Comparison of ENCODE assay signal across 19 cellular contexts in genomic region chr16:23317751-23318150, GRCh38. TPM values are rescaled to one million over a fixed set of nuclear protein-coding genes. Genes with fewer than 3 reads are reported as not detected.
"Had no signal": no experiment of that assay in that cellular context is flagged by ENCODE, and none has a peak within 500 bp of the region (broad histone marks: within the 10 kb centered on the region; RNA-seq: fewer than 3 reads in every experiment).

No MANE protein-coding gene starts in this region.

- ATAC-seq: activated CD8-positive, alpha-beta T cell treated with anti-CD3 and anti-CD28 coated beads for 36 hours; foreskin keratinocyte; natural killer cell; SK-N-SH treated with all-trans-retinoic acid at 6 μM for 48 hours; stimulated activated effector memory CD8-positive, alpha-beta T cell treated with anti-CD3 and anti-CD28 coated beads, Interleukin-12 subunit alpha, Interleukin-12 subunit beta, amount 100 ng/mL, for 72 hours; WTC11 had no signal

- H3K27ac ChIP-seq: adrenal gland, coronary artery, foreskin keratinocyte, tibial artery had no signal

- H3K4me1 ChIP-seq: adrenal gland, foreskin keratinocyte had no signal

- H3K27me3 ChIP-seq: adrenal gland had no signal

- H3K27me3 Mint-ChIP-seq: activated CD8-positive, alpha-beta T cell treated with anti-CD3 and anti-CD28 coated beads for 36 hours had no signal

- H3K36me3 Mint-ChIP-seq: activated naive CD4-positive, alpha-beta T cell treated with anti-CD3 and anti-CD28 coated beads, Interleukin-2, amount 50 U/mL, for 24 hours; natural killer cell; stimulated activated effector memory CD8-positive, alpha-beta T cell treated with anti-CD3 and anti-CD28 coated beads, Interleukin-12 subunit alpha, Interleukin-12 subunit beta, amount 100 ng/mL, for 72 hours; WTC11 had no signal

- H3K27ac Mint-ChIP-seq: activated CD8-positive, alpha-beta T cell treated with anti-CD3 and anti-CD28 coated beads for 36 hours; activated naive CD4-positive, alpha-beta T cell treated with anti-CD3 and anti-CD28 coated beads, Interleukin-2, amount 50 U/mL, for 24 hours; natural killer cell; stimulated activated effector memory CD8-positive, alpha-beta T cell treated with anti-CD3 and anti-CD28 coated beads, Interleukin-12 subunit alpha, Interleukin-12 subunit beta, amount 100 ng/mL, for 72 hours; T-helper 1 cell treated with Interleukin-12 subunit alpha and Interleukin-12 subunit beta and Interleukin-4 antibody, amounts not matched to agents 30 μg/mL and 1 μg/mL, for 36 hours; WTC11 had no signal

- H3K9me3 ChIP-seq: adrenal gland, tibial artery had no signal

- H3K36me3 ChIP-seq: adrenal gland, tibial artery had no signal

- H3K4me1 Mint-ChIP-seq: activated naive CD4-positive, alpha-beta T cell treated with anti-CD3 and anti-CD28 coated beads, Interleukin-2, amount 50 U/mL, for 24 hours; natural killer cell; stimulated activated effector memory CD8-positive, alpha-beta T cell treated with anti-CD3 and anti-CD28 coated beads, Interleukin-12 subunit alpha, Interleukin-12 subunit beta, amount 100 ng/mL, for 72 hours had no signal

- DNase-seq: activated CD4-positive, alpha-beta T cell treated with anti-CD3 and anti-CD28 coated beads for 48 hours; activated CD8-positive, alpha-beta memory T cell treated with anti-CD3 and anti-CD28 coated beads, Interleukin-2, amount 50 U/mL, for 4 hours; activated CD8-positive, alpha-beta T cell treated with anti-CD3 and anti-CD28 coated beads for 36 hours; activated effector memory CD4-positive, alpha-beta T cell treated with anti-CD3 and anti-CD28 coated beads, Interleukin-2, amount 50 U/mL, for 16 hours; activated T-cell treated with anti-CD3 and anti-CD28 coated beads, Interleukin-2, amount 50 U/mL, for 48 hours; adrenal gland; caudate nucleus; foreskin keratinocyte; natural killer cell had no signal

- H3K4me3 ChIP-seq: adrenal gland, coronary artery, lung, tibial artery had no signal

- H3K4me3 Mint-ChIP-seq: activated CD8-positive, alpha-beta T cell treated with anti-CD3 and anti-CD28 coated beads for 36 hours; activated naive CD4-positive, alpha-beta T cell treated with anti-CD3 and anti-CD28 coated beads, Interleukin-2, amount 50 U/mL, for 24 hours; natural killer cell; stimulated activated effector memory CD8-positive, alpha-beta T cell treated with anti-CD3 and anti-CD28 coated beads, Interleukin-12 subunit alpha, Interleukin-12 subunit beta, amount 100 ng/mL, for 72 hours; T-helper 1 cell treated with Interleukin-12 subunit alpha and Interleukin-12 subunit beta and Interleukin-4 antibody, amounts not matched to agents 30 μg/mL and 1 μg/mL, for 36 hours; WTC11 had no signal

- H3K9me3 Mint-ChIP-seq: activated CD8-positive, alpha-beta T cell treated with anti-CD3 and anti-CD28 coated beads for 36 hours; activated naive CD4-positive, alpha-beta T cell treated with anti-CD3 and anti-CD28 coated beads, Interleukin-2, amount 50 U/mL, for 24 hours; natural killer cell; stimulated activated effector memory CD8-positive, alpha-beta T cell treated with anti-CD3 and anti-CD28 coated beads, Interleukin-12 subunit alpha, Interleukin-12 subunit beta, amount 100 ng/mL, for 72 hours; T-helper 1 cell treated with Interleukin-12 subunit alpha and Interleukin-12 subunit beta and Interleukin-4 antibody, amounts not matched to agents 30 μg/mL and 1 μg/mL, for 36 hours; WTC11 had no signal

RNA-seq across cellular contexts. Expression of gene SCNN1B, which starts 15.6 kb away (rescaled TPM):
- total RNA-seq: activated CD8-positive, alpha-beta T cell treated with anti-CD3 and anti-CD28 coated beads for 36 hours; mononuclear cell; natural killer cell; renal cortical epithelial cell had no signal
